ENCODE assay signal across 13 cellular contexts in the genomic region with DNA sequence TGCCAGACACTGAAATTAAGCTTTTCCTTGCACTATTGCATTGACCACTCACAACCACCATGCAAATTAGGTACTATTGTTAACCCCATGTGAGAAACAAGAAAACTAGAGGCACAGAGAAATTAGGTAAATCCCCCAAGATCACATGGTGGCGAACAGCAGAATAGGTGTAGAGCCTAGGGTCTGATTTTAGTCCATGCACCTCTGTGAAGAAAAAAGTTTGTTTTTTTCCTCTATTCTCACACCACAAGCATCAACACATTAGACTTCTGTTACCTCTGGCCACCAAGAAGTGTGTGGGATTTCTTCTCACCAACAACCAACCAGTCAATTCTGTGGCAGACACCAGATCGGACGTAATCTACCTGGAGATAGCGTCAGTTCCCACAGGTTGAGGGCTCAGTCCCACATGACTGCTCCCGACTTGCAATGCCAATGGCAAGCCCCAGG.
A peak's percentile ranks its signal among the peaks of the same experiment; 100 is the strongest.
DNase-seq lines count a peak whose midpoint lies in the region; ATAC-seq, FAIRE-seq and TF ChIP-seq lines count a peak whose summit lies in the region.
"Had no signal": no experiment of that assay in that cellular context is flagged by ENCODE, and none has a peak within 500 bp of the region (broad histone marks: within the 10 kb centered on the region; RNA-seq: fewer than 3 reads in every experiment).

No MANE protein-coding gene starts in this region.

- no peak overlapping the region for H2BK120ac ChIP-seq in trophoblast cell (ENCODE audit: insufficient read depth, low read length, poor library complexity)

- H2AK5ac ChIP-seq in trophoblast cell (ENCODE audit: low read length), result no peak overlapping the region

- H3K18ac ChIP-seq in trophoblast cell (ENCODE audit: low read length), result no peak overlapping the region

- no peak overlapping the region for H3K27ac ChIP-seq in trophoblast cell (ENCODE audit: low read depth, low read length)
- H3K27ac ChIP-seq: upper lobe of right lung had no signal

- ATAC-seq in GM21786 (IDR thresholded peaks at IDR 0.05; ENCODE audit: unreplicated experiment) (peak; percentile 85), HG03175 (IDR thresholded peaks at IDR 0.05; ENCODE audit: unreplicated experiment) (peak; percentile 79)
- ATAC-seq: upper lobe of right lung had no signal

- H3K4me2 ChIP-seq in trophoblast cell (ENCODE audit: low read length), result no peak overlapping the region

- H3K23ac ChIP-seq in trophoblast cell (ENCODE audit: low read length), result no peak overlapping the region

- peak; percentile 89 for DNase-seq in GM12865 (ENCODE audit: low read depth)
- DNase-seq in GM19239 (ENCODE audit: insufficient read length, low spot score), result no peak
- DNase-seq in NCI-H2227 treated with DMSO at 0.1 percent for 48 hours (lab: John Stamatoyannopoulos, UW), result no peak
- no peak for DNase-seq in erythroblast (lab: John Stamatoyannopoulos, UW)
- DNase-seq in DMS79 treated with DMSO at 0.1 percent for 48 hours (lab: John Stamatoyannopoulos, UW), result no peak
- DNase-seq in trophoblast cell, result no peak
- DNase-seq: DMS53, islet precursor cell, NCI-H2171, upper lobe of right lung had no signal

- no peaks in the 10 kb centered on the region for H3K4me1 ChIP-seq in trophoblast cell (ENCODE audit: control insufficient read depth in 1 of 2, insufficient read depth in 2 of 2, low read length in 2 of 2)
- H3K4me1 ChIP-seq: upper lobe of right lung had no signal

- no peak overlapping the region for H4K8ac ChIP-seq in trophoblast cell (ENCODE audit: low read depth, low read length)

- no peak for TF ChIP-seq POLR2A in erythroblast (IDR thresholded peaks at IDR 0.05; ENCODE audit: low read length)

- no peak overlapping the region for H4K12ac ChIP-seq in trophoblast cell (ENCODE audit: low read depth, low read length)

- no peak overlapping the region for H4K91ac ChIP-seq in trophoblast cell (ENCODE audit: low read depth, low read length)

- H3K4ac ChIP-seq in trophoblast cell (ENCODE audit: low read depth, low read length), result no peak overlapping the region

- no peak for TF ChIP-seq CTCF in GM12865 (IDR thresholded peaks at IDR 0.05; ENCODE audit: insufficient read depth, low read depth, low read length, missing control alignments)

- WGBS in trophoblast cell (ENCODE audit: extremely low coverage, insufficient coverage, insufficient read length), result no CpG with 5 or more reads among the region's 5 CpGs

- H2BK5ac ChIP-seq in trophoblast cell (ENCODE audit: low read depth, low read length, poor library complexity), result no peak overlapping the region

- no peak overlapping the region for H3K14ac ChIP-seq in trophoblast cell (ENCODE audit: low read length)

- no peak overlapping the region for H2AFZ ChIP-seq in trophoblast cell (ENCODE audit: insufficient read depth, low read length, poor library complexity)

- H3K27me3 ChIP-seq in trophoblast cell (ENCODE audit: insufficient read depth, low read length), result no peaks in the 10 kb centered on the region
- H3K27me3 ChIP-seq: upper lobe of right lung had no signal

- no peaks in the 10 kb centered on the region for H3K36me3 ChIP-seq in trophoblast cell (ENCODE audit: control insufficient read depth in 1 of 2, insufficient read depth in 2 of 2, low read length in 2 of 2)
- H3K36me3 ChIP-seq: upper lobe of right lung had no signal

- H3K79me2 ChIP-seq in trophoblast cell (ENCODE audit: control insufficient read depth, insufficient read depth, low read length, poor library complexity), result no peaks in the 10 kb centered on the region

- no peaks in the 10 kb centered on the region for H3K79me1 ChIP-seq in trophoblast cell (ENCODE audit: low read length)

- no peak overlapping the region for H2BK12ac ChIP-seq in trophoblast cell (ENCODE audit: low read length)

- FAIRE-seq in GM19239 (lab: Jason Lieb, UNC), result peak; percentile 78
- FAIRE-seq: astrocyte had no signal

- H3K9me3 ChIP-seq in trophoblast cell (ENCODE audit: insufficient read depth, low read depth, low read length), result no peaks in the 10 kb centered on the region
- H3K9me3 ChIP-seq: upper lobe of right lung had no signal

- H3K4me3 ChIP-seq in GM12865 (ENCODE audit: low read depth, low read length), result no peak overlapping the region
- no peak overlapping the region for H3K4me3 ChIP-seq in trophoblast cell (ENCODE audit: low read depth, low read length)
- H3K4me3 ChIP-seq: upper lobe of right lung had no signal

- H3K9ac ChIP-seq in trophoblast cell (ENCODE audit: low read length), result no peak overlapping the region
